Comparison of ENCODE assay signal across 7 cellular contexts in genomic region chr3:126982125-126982521, GRCh38. TPM values are rescaled to one million over a fixed set of nuclear protein-coding genes. Genes with fewer than 3 reads are reported as not detected.
DNase-seq lines count a peak whose midpoint lies in the region; ATAC-seq, FAIRE-seq and TF ChIP-seq lines count a peak whose summit lies in the region.

No MANE protein-coding gene starts in this region.

- H3K4me1 ChIP-seq in PC-3 (ENCODE audit: insufficient read depth, low read length) = peaks cover 7% of the 10 kb centered on the region
- peaks cover 26% of the 10 kb centered on the region for H3K4me1 ChIP-seq in lower lobe of right lung

- TSS peak; percentile 57 for BruUV-seq in PC-3 (replicated peaks; lab: Mats Ljungman, UMichigan)

- no peaks in the 10 kb centered on the region for H3K9me2 ChIP-seq in PC-3 (replicated peaks; ENCODE audit: low read length)

- POLR2A ChIA-PET in PC-3 (lab: Charles Lee; ENCODE audit: unreplicated experiment) = no interaction called here

- H2AFZ ChIP-seq in PC-3 (ENCODE audit: low read length) = peak overlapping the region; percentile 96

- intact Hi-C loops in PC-3 (cut with micrococcal nuclease) (loop anchor here (2.0 to 5.0 kb wide), 3 partner anchors 145 to 305 kb away; no protein-coding TSS in a partner anchor), lower lobe of right lung (cut with DNase I) (loop anchor here (5.0 kb wide), 1 partner anchor 230 kb away; no protein-coding TSS in a partner anchor)

- DNase-seq in PC-3 = peak; percentile 7
- DNase-seq in astrocyte of the spinal cord (ENCODE audit: low read depth, low spot score) = peak; percentile 19
- DNase-seq in lower lobe of right lung = no peak
- DNase-seq in stimulated activated CD8-positive, alpha-beta memory T cell treated with anti-CD3 and anti-CD28 coated beads, Interleukin-4, amount 100 ng/mL, for 1 hour (ENCODE audit: low read depth in 2 of 2, low spot score in 1 of 2) = peak; percentile 27 to 43
- DNase-seq in frontal cortex (ENCODE audit: low spot score in 2 of 2) = no peak

- H3K27me3 ChIP-seq in PC-3 (ENCODE audit: low read length) (no peaks in the 10 kb centered on the region), lower lobe of right lung (ENCODE audit: low read depth) (no peaks in the 10 kb centered on the region)

- CTCF ChIA-PET in PC-3 (lab: Charles Lee) = interaction anchor here (0.6 to 1.2 kb wide), 3 partner anchors 21 to 146 kb away, joined by 4 to 5 read pairs (median 4); no protein-coding TSS in a partner anchor

- ATAC-seq in GM18867 (IDR thresholded peaks at IDR 0.05; ENCODE audit: unreplicated experiment) (peak; percentile 29), HG02763 (IDR thresholded peaks at IDR 0.05; ENCODE audit: unreplicated experiment) (peak; percentile 30), PC-3 (peak; percentile 5), lower lobe of right lung (peak; percentile 24 to 25)

- no peaks in the 10 kb centered on the region for H3F3A ChIP-seq in PC-3 (ENCODE audit: low read length, unreplicated experiment)

- TF ChIP-seq CTCF in PC-3 (conservative IDR thresholded peaks at IDR 0.05; ENCODE audit: low read depth, low read length) (no peak), astrocyte of the spinal cord (IDR thresholded peaks at IDR 0.05; ENCODE audit: low read depth, low read length) (no peak), lower lobe of right lung (IDR thresholded peaks at IDR 0.05) (no peak)

- H3K4me3 ChIP-seq in PC-3 (ENCODE audit: low read length) = peak overlapping the region; percentile 64
- H3K4me3 ChIP-seq in astrocyte of the spinal cord (ENCODE audit: low read depth, low read length) = peak overlapping the region; percentile 41
- H3K4me3 ChIP-seq in lower lobe of right lung = peak overlapping the region; percentile 56

- FAIRE-seq in frontal cortex (lab: Jason Lieb, UNC) = no peak

- peak overlapping the region; percentile 68 for H3K9ac ChIP-seq in PC-3 (ENCODE audit: low read length)

- H3K36me3 ChIP-seq in PC-3 (ENCODE audit: low read depth, low read length) (no peaks in the 10 kb centered on the region), lower lobe of right lung (no peaks in the 10 kb centered on the region)

- H3K4me2 ChIP-seq in PC-3 (ENCODE audit: low read length) = peak overlapping the region; percentile 90

- peaks cover 37% of the 10 kb centered on the region for H3K79me2 ChIP-seq in PC-3 (ENCODE audit: low read length)

- in situ Hi-C loops in astrocyte of the spinal cord (cut with HindIII; ENCODE audit: low sequenced_read_pairs) = no loop called here

- H3K27ac ChIP-seq in PC-3 (ENCODE audit: low read length) (0 out of 2 replicates have a peak overlapping the region, but pooled peaks have one; percentile 11), lower lobe of right lung (peak overlapping the region; percentile 83)

- H4K20me1 ChIP-seq in PC-3 (ENCODE audit: low read length) = peaks cover 12% of the 10 kb centered on the region; the same call in 1 of the 2 replicates

- H3K9me3 ChIP-seq in PC-3 (ENCODE audit: low read length) = no peaks in the 10 kb centered on the region
- H3K9me3 ChIP-seq in lower lobe of right lung = no peaks in the 10 kb centered on the region

RNA-seq across cellular contexts. Expression of gene PLXNA1, which starts 0.8 kb away (rescaled TPM):
- total RNA-seq in PC-3 (2014; rRNA removed) (30.0 and 38.0 TPM in 2 replicates), lower lobe of right lung (48.1 TPM), frontal cortex (46.9 TPM)

Comparison
In these comparisons a context has a peak if more than half of its experiments do, and no peak if none do; other contexts are left out.
1. DNase-seq: peak in PC-3 (single experiment), astrocyte of the spinal cord (single experiment) and stimulated activated CD8-positive, alpha-beta memory T cell treated with anti-CD3 and anti-CD28 coated beads, Interleukin-4, amount 100 ng/mL, for 1 hour (2 of 2); none in lower lobe of right lung (single experiment) and frontal cortex (0 of 2).
2. Peak in every context shown above with its lines, with median percentiles within 50 percentile points of each other: ATAC-seq and H3K4me3 ChIP-seq.